1 cellular context compared by ENCODE assay signal in genomic region chr5:135950611-135951010, GRCh38.
TF ChIP-seq lines count a peak whose summit lies in the region.

No MANE protein-coding gene starts in this region.

TF ChIP-seq in IMR-90, 13 proteins besides CTCF, POLR2A, EP300 and RAD21:
- TF ChIP-seq RCOR1 (IDR thresholded peaks at IDR 0.05; ENCODE audit: insufficient replicate concordance, low read length) = no peak
- TF ChIP-seq, protein P1, sequence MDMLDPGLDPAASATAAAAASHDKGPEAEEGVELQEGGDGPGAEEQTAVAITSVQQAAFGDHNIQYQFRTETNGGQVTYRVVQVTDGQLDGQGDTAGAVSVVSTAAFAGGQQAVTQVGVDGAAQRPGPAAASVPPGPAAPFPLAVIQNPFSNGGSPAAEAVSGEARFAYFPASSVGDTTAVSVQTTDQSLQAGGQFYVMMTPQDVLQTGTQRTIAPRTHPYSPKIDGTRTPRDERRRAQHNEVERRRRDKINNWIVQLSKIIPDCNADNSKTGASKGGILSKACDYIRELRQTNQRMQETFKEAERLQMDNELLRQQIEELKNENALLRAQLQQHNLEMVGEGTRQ (IDR thresholded peaks at IDR 0.05; ENCODE audit: low read depth, low read length) = peak; percentile 42; the same call in 1 of the 2 replicates
